ENCODE assay signal across 4 cellular contexts in genomic region chr2:72399879-72400278, GRCh38.
A peak's percentile ranks its signal among the peaks of the same experiment; 100 is the strongest.
TF ChIP-seq lines count a peak whose summit lies in the region.

No MANE protein-coding gene starts in this region.

TF ChIP-seq in HepG2, 621 proteins besides CTCF, POLR2A, EP300 and RAD21:
- no peak for TF ChIP-seq MLLT10 (CRISPR knock-in tag; IDR thresholded peaks at IDR 0.05)
- no peak for TF ChIP-seq BRD4 (CRISPR knock-in tag; IDR thresholded peaks at IDR 0.05)
- TF ChIP-seq ZNF280D (CRISPR knock-in tag; IDR thresholded peaks at IDR 0.05) = 0 out of 2 replicates have a peak, but pooled peaks have one; percentile 43
TF ChIP-seq in HepG2: peak in this region for 1.

TF ChIP-seq in A549, 52 proteins besides CTCF, POLR2A, EP300 and RAD21:
- TF ChIP-seq HOXA7 (CRISPR knock-in tag; IDR thresholded peaks at IDR 0.05) (0 out of 2 replicates have a peak, but pooled peaks have one; percentile 33), KDM1A (IDR thresholded peaks at IDR 0.05; ENCODE audit: low read depth) (peak; percentile 28; the same call in 1 of the 2 replicates), TP53 (CRISPR knock-in tag; IDR thresholded peaks at IDR 0.05) (no peak)

TF ChIP-seq in HEK293, 187 proteins besides CTCF, POLR2A, EP300 and RAD21:
- no peak for TF ChIP-seq ZNF777 (tag by site-specific recombination; IDR thresholded peaks at IDR 0.05; ENCODE audit: borderline replicate concordance)
- 0 out of 2 replicates have a peak, but pooled peaks have one; percentile 62 for TF ChIP-seq ZNF280D (tag by site-specific recombination; IDR thresholded peaks at IDR 0.05)

TF ChIP-seq in K562, 482 proteins besides CTCF, POLR2A, EP300 and RAD21:
- TF ChIP-seq HBP1 (CRISPR knock-in tag; IDR thresholded peaks at IDR 0.05) (no peak), MED1 (CRISPR knock-in tag; IDR thresholded peaks at IDR 0.05; ENCODE audit: borderline replicate concordance) (no peak), NONO (IDR thresholded peaks at IDR 0.05; ENCODE audit: low read depth in 2 of 2, low read length in 1 of 2) (no peak), TCF7 (IDR thresholded peaks at IDR 0.05; ENCODE audit: borderline replicate concordance) (no peak), RBM25 (IDR thresholded peaks at IDR 0.05; ENCODE audit: low read depth, low read length, severe bottlenecking) (peak; percentile 66), ATF7 (IDR thresholded peaks at IDR 0.05) (no peak), IFI16 (CRISPR knock-in tag; IDR thresholded peaks at IDR 0.05) (no peak), PBX2 (CRISPR knock-in tag; IDR thresholded peaks at IDR 0.05; ENCODE audit: low read depth) (no peak), PBX2 (tag; conservative IDR thresholded peaks at IDR 0.05; ENCODE audit: low read depth) (no peak), ZNF740 (CRISPR knock-in tag; IDR thresholded peaks at IDR 0.05) (no peak), ZNF740 (tag; IDR thresholded peaks at IDR 0.05) (no peak)
